In the genomic region with DNA sequence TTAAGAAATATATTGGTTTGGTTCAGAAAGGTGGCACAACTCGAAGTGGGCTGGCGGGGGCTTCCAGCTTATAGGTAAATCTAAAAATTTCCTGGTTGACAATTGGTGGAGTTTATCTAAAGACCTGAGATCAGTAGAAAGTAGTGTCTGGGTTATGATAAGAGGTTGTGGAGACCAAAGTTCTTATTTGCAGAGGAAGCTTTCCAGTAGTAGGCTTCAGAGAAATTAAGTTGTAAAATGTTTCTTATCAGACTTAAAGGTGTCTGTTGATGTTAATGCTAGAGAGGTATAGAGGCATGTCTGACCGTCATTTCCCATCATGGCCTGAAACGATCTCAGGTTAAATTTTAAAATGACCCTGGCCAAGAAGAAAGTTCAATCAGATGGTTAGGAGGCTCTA, we compare ENCODE assay signal across 21 cellular contexts.
A peak's percentile ranks its signal among the peaks of the same experiment; 100 is the strongest.
DNase-seq lines count a peak whose midpoint lies in the region; ATAC-seq and TF ChIP-seq lines count a peak whose summit lies in the region.
"Had no signal": no experiment of that assay in that cellular context is flagged by ENCODE, and none has a peak within 500 bp of the region (broad histone marks: within the 10 kb centered on the region; RNA-seq: fewer than 3 reads in every experiment).

No MANE protein-coding gene starts in this region.

- no peaks in the 10 kb centered on the region for H3K9me2 ChIP-seq in GM23338 (ENCODE audit: insufficient read depth)

- 91 to 96% methylated on average over 4 of the region's 4 CpGs for WGBS in aorta, 2 donors

- no peak for DNase-seq in GM23338 (ENCODE audit: low spot score)
- no peak for DNase-seq in colonic mucosa
- DNase-seq in mucosa of descending colon, result peak in 2 of 3 donors; percentile 12 to 30
- DNase-seq in NCI-H1105 treated with DMSO at 0.1 percent for 48 hours (lab: John Stamatoyannopoulos, UW), result no peak
- no peak for DNase-seq in aorta
- DNase-seq in GDM1 (lab: John Stamatoyannopoulos, UW), result no peak
- DNase-seq: 8988T; ACHN; BE2C; C1 segment of cervical spinal cord; CD4-positive, alpha-beta memory T cell; CD4-positive, CD25-positive, alpha-beta regulatory T cell; CD8-positive, alpha-beta memory T cell; COR-L47; DMS 273 treated with DMSO at 0.1 percent for 48 hours; DMS153; DMS53; DMS79 had no signal

- H3K9me3 Mint-ChIP-seq in GM23338, result peaks cover 32% of the 10 kb centered on the region

- H4K20me1 ChIP-seq in GM23338 (replicated peaks; ENCODE audit: insufficient read depth), result no peaks in the 10 kb centered on the region
- H4K20me1 ChIP-seq: BLaER1 had no signal

- no peaks in the 10 kb centered on the region for H3K27me3 Mint-ChIP-seq in GM23338 (ENCODE audit: insufficient read depth, low read depth, poor library complexity)
- H3K27me3 Mint-ChIP-seq: CD4-positive, alpha-beta memory T cell; CD4-positive, CD25-positive, alpha-beta regulatory T cell; CD8-positive, alpha-beta memory T cell had no signal

- no peaks in the 10 kb centered on the region for H3K9me3 ChIP-seq in colonic mucosa
- peaks cover 4% of the 10 kb centered on the region for H3K9me3 ChIP-seq in mucosa of descending colon
- no peaks in the 10 kb centered on the region for H3K9me3 ChIP-seq in aorta (ENCODE audit: control insufficient read depth, low read length)
- H3K9me3 ChIP-seq: BE2C had no signal

- no peak overlapping the region for H3K9ac ChIP-seq in colonic mucosa (ENCODE audit: low read depth in 2 of 2, low read length in 2 of 2)
- H3K9ac ChIP-seq: BLaER1 had no signal

- intact Hi-C loops in colonic mucosa (cut with DNase I) (no loop called here), mucosa of descending colon (cut with DNase I, micrococcal nuclease) (no loop called here), aorta (cut with DNase I) (no loop called here)

- H3K4me1 ChIP-seq in GM23338 (ENCODE audit: insufficient read depth), result no peaks in the 10 kb centered on the region
- H3K4me1 ChIP-seq in colonic mucosa, result peaks cover 5% of the 10 kb centered on the region
- peaks cover 37% of the 10 kb centered on the region for H3K4me1 ChIP-seq in mucosa of descending colon (ENCODE audit: low read depth)
- no peaks in the 10 kb centered on the region for H3K4me1 ChIP-seq in aorta (ENCODE audit: control insufficient read depth in 1 of 2, insufficient read depth in 2 of 2, low read length in 2 of 2)
- H3K4me1 ChIP-seq: BE2C, BLaER1 had no signal

- H3K36me3 ChIP-seq in GM23338 (ENCODE audit: insufficient read depth) (no peaks in the 10 kb centered on the region; the same call in 1 of the 2 replicates), colonic mucosa (no peaks in the 10 kb centered on the region), mucosa of descending colon (ENCODE audit: low read depth) (no peaks in the 10 kb centered on the region), aorta (ENCODE audit: control insufficient read depth in 1 of 2, insufficient read depth in 2 of 2, low read length in 1 of 2) (no peaks in the 10 kb centered on the region)
- H3K36me3 ChIP-seq: BE2C, BLaER1 had no signal

- no peak for TF ChIP-seq CTCF in GM23338 (conservative IDR thresholded peaks at IDR 0.05; ENCODE audit: low read depth in 2 of 2)
- TF ChIP-seq CTCF in colonic mucosa (IDR thresholded peaks at IDR 0.05), result no peak
- no peak for TF ChIP-seq CTCF in mucosa of descending colon (IDR thresholded peaks at IDR 0.05)

- H3F3A ChIP-seq in GM23338 (replicated peaks; ENCODE audit: low read depth), result no peaks in the 10 kb centered on the region

- H3K27ac ChIP-seq in GM23338 (ENCODE audit: low read depth) (no peak overlapping the region), colonic mucosa (peak overlapping the region; percentile 12), aorta (ENCODE audit: low read depth in 1 of 2, low read length in 2 of 2) (no peak overlapping the region)
- H3K27ac ChIP-seq: BLaER1 had no signal

- peaks cover 23% of the 10 kb centered on the region for H3K36me3 Mint-ChIP-seq in GM23338 (ENCODE audit: low read depth)
- H3K36me3 Mint-ChIP-seq: CD14-positive monocyte; CD4-positive, CD25-positive, alpha-beta regulatory T cell had no signal

- ATAC-seq in GM23338, result no peak
- peak; percentile 61 for ATAC-seq in mucosa of descending colon
- ATAC-seq in aorta (ENCODE audit: low FRiP score), result no peak
- ATAC-seq: GM12878 had no signal

- H3K4me2 ChIP-seq in GM23338, result no peak overlapping the region
- H3K4me2 ChIP-seq: BLaER1 had no signal

- H3K27me3 ChIP-seq in GM23338 (ENCODE audit: insufficient read depth) (no peaks in the 10 kb centered on the region), colonic mucosa (no peaks in the 10 kb centered on the region), aorta (ENCODE audit: control insufficient read depth in 1 of 2, insufficient read depth in 2 of 2, low read length in 1 of 2) (no peaks in the 10 kb centered on the region)
- H3K27me3 ChIP-seq: BE2C, BLaER1 had no signal

- no peak overlapping the region for H3K4me3 ChIP-seq in GM23338
- H3K4me3 ChIP-seq in colonic mucosa, result no peak overlapping the region
- no peak overlapping the region for H3K4me3 ChIP-seq in mucosa of descending colon
- no peak overlapping the region for H3K4me3 ChIP-seq in aorta (ENCODE audit: low read length in 2 of 2)
- H3K4me3 ChIP-seq: BLaER1, GM12878 had no signal

- peak overlapping the region; percentile 61; the same call in 1 of the 2 replicates for H2AFZ ChIP-seq in GM23338

- no peaks in the 10 kb centered on the region for H3K79me2 ChIP-seq in GM23338 (replicated peaks; ENCODE audit: insufficient read depth)

- no peaks in the 10 kb centered on the region for H3K4me1 Mint-ChIP-seq in GM23338
- H3K4me1 Mint-ChIP-seq: CD14-positive monocyte had no signal

- no peak overlapping the region for H3K4me3 Mint-ChIP-seq in GM23338
- H3K4me3 Mint-ChIP-seq: CD14-positive monocyte; CD4-positive, CD25-positive, alpha-beta regulatory T cell; CD8-positive, alpha-beta memory T cell had no signal

- no peak overlapping the region for H3K27ac Mint-ChIP-seq in GM23338
- H3K27ac Mint-ChIP-seq: CD14-positive monocyte; CD8-positive, alpha-beta memory T cell had no signal

TF ChIP-seq in GM23338, 12 proteins besides CTCF, POLR2A, EP300 and RAD21 (continues in another document):
- TF ChIP-seq ZNF331 (CRISPR knock-in tag; IDR thresholded peaks at IDR 0.05; ENCODE audit: low read depth), result no peak
- TF ChIP-seq, protein P1, sequence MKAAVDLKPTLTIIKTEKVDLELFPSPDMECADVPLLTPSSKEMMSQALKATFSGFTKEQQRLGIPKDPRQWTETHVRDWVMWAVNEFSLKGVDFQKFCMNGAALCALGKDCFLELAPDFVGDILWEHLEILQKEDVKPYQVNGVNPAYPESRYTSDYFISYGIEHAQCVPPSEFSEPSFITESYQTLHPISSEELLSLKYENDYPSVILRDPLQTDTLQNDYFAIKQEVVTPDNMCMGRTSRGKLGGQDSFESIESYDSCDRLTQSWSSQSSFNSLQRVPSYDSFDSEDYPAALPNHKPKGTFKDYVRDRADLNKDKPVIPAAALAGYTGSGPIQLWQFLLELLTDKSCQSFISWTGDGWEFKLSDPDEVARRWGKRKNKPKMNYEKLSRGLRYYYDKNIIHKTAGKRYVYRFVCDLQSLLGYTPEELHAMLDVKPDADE (IDR thresholded peaks at IDR 0.05), result no peak
- TF ChIP-seq EZH2 (IDR thresholded peaks at IDR 0.05; ENCODE audit: low read depth, unreplicated experiment), result no peak
- TF ChIP-seq NANOG (IDR thresholded peaks at IDR 0.05; ENCODE audit: borderline replicate concordance), result no peak
- no peak for TF ChIP-seq STAT1 (IDR thresholded peaks at IDR 0.05; ENCODE audit: unreplicated experiment)
- TF ChIP-seq JUNB (IDR thresholded peaks at IDR 0.05; ENCODE audit: unreplicated experiment), result no peak
- TF ChIP-seq, protein P2, sequence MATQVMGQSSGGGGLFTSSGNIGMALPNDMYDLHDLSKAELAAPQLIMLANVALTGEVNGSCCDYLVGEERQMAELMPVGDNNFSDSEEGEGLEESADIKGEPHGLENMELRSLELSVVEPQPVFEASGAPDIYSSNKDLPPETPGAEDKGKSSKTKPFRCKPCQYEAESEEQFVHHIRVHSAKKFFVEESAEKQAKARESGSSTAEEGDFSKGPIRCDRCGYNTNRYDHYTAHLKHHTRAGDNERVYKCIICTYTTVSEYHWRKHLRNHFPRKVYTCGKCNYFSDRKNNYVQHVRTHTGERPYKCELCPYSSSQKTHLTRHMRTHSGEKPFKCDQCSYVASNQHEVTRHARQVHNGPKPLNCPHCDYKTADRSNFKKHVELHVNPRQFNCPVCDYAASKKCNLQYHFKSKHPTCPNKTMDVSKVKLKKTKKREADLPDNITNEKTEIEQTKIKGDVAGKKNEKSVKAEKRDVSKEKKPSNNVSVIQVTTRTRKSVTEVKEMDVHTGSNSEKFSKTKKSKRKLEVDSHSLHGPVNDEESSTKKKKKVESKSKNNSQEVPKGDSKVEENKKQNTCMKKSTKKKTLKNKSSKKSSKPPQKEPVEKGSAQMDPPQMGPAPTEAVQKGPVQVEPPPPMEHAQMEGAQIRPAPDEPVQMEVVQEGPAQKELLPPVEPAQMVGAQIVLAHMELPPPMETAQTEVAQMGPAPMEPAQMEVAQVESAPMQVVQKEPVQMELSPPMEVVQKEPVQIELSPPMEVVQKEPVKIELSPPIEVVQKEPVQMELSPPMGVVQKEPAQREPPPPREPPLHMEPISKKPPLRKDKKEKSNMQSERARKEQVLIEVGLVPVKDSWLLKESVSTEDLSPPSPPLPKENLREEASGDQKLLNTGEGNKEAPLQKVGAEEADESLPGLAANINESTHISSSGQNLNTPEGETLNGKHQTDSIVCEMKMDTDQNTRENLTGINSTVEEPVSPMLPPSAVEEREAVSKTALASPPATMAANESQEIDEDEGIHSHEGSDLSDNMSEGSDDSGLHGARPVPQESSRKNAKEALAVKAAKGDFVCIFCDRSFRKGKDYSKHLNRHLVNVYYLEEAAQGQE (IDR thresholded peaks at IDR 0.05; ENCODE audit: unreplicated experiment), result no peak

Comparison
In these comparisons a context has a peak if more than half of its experiments do, and no peak if none do; other contexts are left out.
1. DNase-seq: peak in mucosa of descending colon (2 of 3); none in GM23338 (single experiment), colonic mucosa (single experiment), NCI-H1105 treated with DMSO at 0.1 percent for 48 hours (single experiment), aorta (0 of 2) and GDM1 (single experiment).